Comparison of ENCODE assay signal across 8 cellular contexts in the genomic region with DNA sequence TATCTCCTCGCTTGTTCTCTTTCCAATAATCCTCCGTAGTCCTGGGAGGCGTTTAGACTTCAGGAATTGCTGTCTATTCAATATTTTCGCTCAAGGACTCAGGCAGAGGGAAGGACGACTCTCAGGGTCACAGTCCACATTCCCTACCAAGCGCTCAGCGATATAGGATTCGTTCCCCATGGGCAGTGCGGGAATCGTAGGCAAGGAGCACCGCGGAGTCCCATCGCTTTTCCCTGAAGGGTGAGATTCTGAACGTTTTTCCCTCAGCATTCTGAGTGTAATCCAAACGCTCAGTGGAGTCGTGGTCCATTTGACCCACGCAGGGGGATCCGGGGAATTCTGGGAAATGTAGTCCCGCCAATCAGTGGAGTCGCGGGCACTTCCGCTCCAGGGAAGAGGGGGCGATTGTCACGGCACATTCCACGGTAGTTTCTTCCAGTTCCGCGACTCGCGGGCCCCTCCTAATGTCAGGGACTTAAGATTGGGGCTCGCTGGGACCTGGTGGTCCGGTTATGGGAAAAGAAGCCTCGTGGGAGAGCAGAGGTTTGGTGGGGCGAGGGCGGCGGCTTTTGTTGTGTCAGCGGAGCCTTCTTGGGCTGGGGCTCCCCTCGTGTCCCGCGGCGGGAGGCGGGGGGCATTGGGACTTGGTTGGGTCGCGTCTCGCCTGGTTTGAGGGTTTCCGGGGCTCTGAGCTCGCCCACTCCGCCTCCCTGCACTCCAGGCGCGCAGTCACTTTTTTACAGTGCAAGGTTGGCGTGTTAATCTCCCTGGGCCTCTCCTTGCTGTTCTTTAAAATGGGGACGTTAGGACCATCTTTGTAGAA. TPM values are rescaled to one million over a fixed set of nuclear protein-coding genes. Genes with fewer than 3 reads are reported as not detected.
DNase-seq lines count a peak whose midpoint lies in the region; ATAC-seq and TF ChIP-seq lines count a peak whose summit lies in the region.

Gene ZNF234, plus strand, starts transcription at position 364 of the 823 bp plus-strand sequence. CDS start 3,079 bp downstream, outside the sequence.

- peaks cover 17% of the 10 kb centered on the region in 2 donors for H3K4me1 Mint-ChIP-seq in natural killer cell treated with Interleukin-12 subunit alpha and Interleukin-12 subunit beta and Interleukin-15 and Interleukin-18, amount 100 ng/mL, for 72 hours (ENCODE audit: low read depth in 2 of 2)
- H3K4me1 Mint-ChIP-seq in stimulated activated naive B cell treated with anti-CD40 and anti-IgM and Interleukin-4, amounts not matched to agents 10 μg/mL and 1 μg/mL and 100 μg/mL, for 72 hours, result peaks cover 11 to 24% of the 10 kb centered on the region in 2 donors

- H3K27me3 Mint-ChIP-seq in natural killer cell treated with Interleukin-12 subunit alpha and Interleukin-12 subunit beta and Interleukin-15 and Interleukin-18, amount 100 ng/mL, for 72 hours, result peaks cover 0 to 2% of the 10 kb centered on the region in 2 donors
- H3K27me3 Mint-ChIP-seq in stimulated activated naive B cell treated with anti-CD40 and anti-IgM and Interleukin-4, amounts not matched to agents 10 μg/mL and 1 μg/mL and 100 μg/mL, for 72 hours, result no peaks in the 10 kb centered on the region

- H3K4me3 Mint-ChIP-seq in natural killer cell treated with Interleukin-12 subunit alpha and Interleukin-12 subunit beta and Interleukin-15 and Interleukin-18, amount 100 ng/mL, for 72 hours, result peak within 1 kb of the TSS; percentile 99
- H3K4me3 Mint-ChIP-seq in stimulated activated naive B cell treated with anti-CD40 and anti-IgM and Interleukin-4, amounts not matched to agents 10 μg/mL and 1 μg/mL and 100 μg/mL, for 72 hours, result peak within 1 kb of the TSS; percentile 98 to 99

- ATAC-seq in GM19324 (IDR thresholded peaks at IDR 0.05; ENCODE audit: low FRiP score, unreplicated experiment), result peak; percentile 84
- ATAC-seq in natural killer cell treated with Interleukin-12 subunit alpha and Interleukin-12 subunit beta and Interleukin-15 and Interleukin-18, amount 100 ng/mL, for 72 hours, result peak; percentile 93 to 94
- ATAC-seq in stimulated activated naive B cell treated with anti-CD40 and anti-IgM and Interleukin-4, amounts not matched to agents 10 μg/mL and 1 μg/mL and 100 μg/mL, for 72 hours (replicated peaks), result peak; percentile 90 to 94

- peak within 1 kb of the TSS; percentile 91 for H3K4me3 ChIP-seq in fibroblast of pulmonary artery (replicated peaks; ENCODE audit: low read depth, low read length)

- CTCF ChIA-PET in RWPE1 (lab: Yijun Ruan, JAX), result interaction anchor here (1.0 kb wide), 1 partner anchor 46 kb away, joined by 3 read pairs; no protein-coding TSS in a partner anchor

- H3K9me3 Mint-ChIP-seq in natural killer cell treated with Interleukin-12 subunit alpha and Interleukin-12 subunit beta and Interleukin-15 and Interleukin-18, amount 100 ng/mL, for 72 hours, result peaks cover 7% of the 10 kb centered on the region
- no peaks in the 10 kb centered on the region for H3K9me3 Mint-ChIP-seq in stimulated activated naive B cell treated with anti-CD40 and anti-IgM and Interleukin-4, amounts not matched to agents 10 μg/mL and 1 μg/mL and 100 μg/mL, for 72 hours

- DNase-seq in AML-193 (lab: John Stamatoyannopoulos, UW) (peak; percentile 49 to 68), HUDEP-2 (lab: John Stamatoyannopoulos, UW; ENCODE audit: unreplicated experiment in 76 of 76) (peak in 70 of 76 experiments; percentile 14 to 80 (median 58)), RWPE1 (ENCODE audit: low spot score) (peak; percentile 86), fibroblast of pulmonary artery (ENCODE audit: low read depth) (peak; percentile 82)
- DNase-seq in activated effector memory CD4-positive, alpha-beta T cell treated with Interleukin-2 at 50 U/mL for 16 hours, result peak; percentile 50
- DNase-seq in natural killer cell treated with Interleukin-12 subunit alpha and Interleukin-12 subunit beta and Interleukin-15 and Interleukin-18, amount 100 ng/mL, for 72 hours (ENCODE audit: low spot score), result peak; percentile 80
- DNase-seq in stimulated activated naive B cell treated with anti-CD40 and anti-IgM and Interleukin-4, amounts not matched to agents 10 μg/mL and 1 μg/mL and 100 μg/mL, for 72 hours, result peak; percentile 65

- H3K27ac ChIP-seq in RWPE1, result peak within 1 kb of the TSS; percentile 67

- no peak for TF ChIP-seq CTCF in RWPE1 (conservative IDR thresholded peaks at IDR 0.05; ENCODE audit: low read depth)
- no peak for TF ChIP-seq CTCF in fibroblast of pulmonary artery (IDR thresholded peaks at IDR 0.05; ENCODE audit: low read length, missing control alignments)

- POLR2A ChIA-PET in RWPE1 (lab: Yijun Ruan, JAX; ENCODE audit: low non-redundant PET), result no interaction called here

- peaks cover 32% of the 10 kb centered on the region for H3K36me3 Mint-ChIP-seq in natural killer cell treated with Interleukin-12 subunit alpha and Interleukin-12 subunit beta and Interleukin-15 and Interleukin-18, amount 100 ng/mL, for 72 hours
- peaks cover 22 to 24% of the 10 kb centered on the region in 2 donors for H3K36me3 Mint-ChIP-seq in stimulated activated naive B cell treated with anti-CD40 and anti-IgM and Interleukin-4, amounts not matched to agents 10 μg/mL and 1 μg/mL and 100 μg/mL, for 72 hours

- H3K27ac Mint-ChIP-seq in natural killer cell treated with Interleukin-12 subunit alpha and Interleukin-12 subunit beta and Interleukin-15 and Interleukin-18, amount 100 ng/mL, for 72 hours, result peak within 1 kb of the TSS; percentile 91
- peak within 1 kb of the TSS; percentile 98 for H3K27ac Mint-ChIP-seq in stimulated activated naive B cell treated with anti-CD40 and anti-IgM and Interleukin-4, amounts not matched to agents 10 μg/mL and 1 μg/mL and 100 μg/mL, for 72 hours

RNA-seq across cellular contexts. Expression of gene ZNF234, which starts in this region (rescaled TPM):
- total RNA-seq in natural killer cell treated with Interleukin-12 subunit alpha and Interleukin-12 subunit beta and Interleukin-15 and Interleukin-18, amount 100 ng/mL, for 72 hours, result 1 to 10 TPM; 9.0 TPM

Comparison
In these comparisons a context has a peak if more than half of its experiments do, and no peak if none do; other contexts are left out.
1. Peak in every context shown above with its lines: DNase-seq, ATAC-seq, H3K4me3 ChIP-seq and H3K27ac ChIP-seq.